8 cellular contexts compared by ENCODE assay signal in genomic region chr9:111599092-111599947, GRCh38. TPM values are rescaled to one million over a fixed set of nuclear protein-coding genes. Genes with fewer than 3 reads are reported as not detected.
DNase-seq lines count a peak whose midpoint lies in the region; ATAC-seq and TF ChIP-seq lines count a peak whose summit lies in the region.

TSS of gene PTGR1 (minus strand) at chr9:111599647. CDS start at chr9:111597422, 2,225 bp downstream.

- peaks cover 0 to 4% of the 10 kb centered on the region in 2 donors for H3K36me3 ChIP-seq in gastrocnemius medialis

- H3K27ac ChIP-seq in gastrocnemius medialis, result peak within 1 kb of the TSS; percentile 69 to 81 (median 78)

- H3K27me3 ChIP-seq in gastrocnemius medialis, result no peaks in the 10 kb centered on the region

- ATAC-seq in gastrocnemius medialis (peak; percentile 73 to 77), GM18517 (IDR thresholded peaks at IDR 0.05; ENCODE audit: unreplicated experiment) (no peak), HG03097 (IDR thresholded peaks at IDR 0.05; ENCODE audit: low FRiP score, unreplicated experiment) (no peak)

- H3K36me3 Mint-ChIP-seq in T-helper 1 cell treated with Interleukin-12 subunit alpha and Interleukin-12 subunit beta and Interleukin-4 antibody, amounts not matched to agents 30 μg/mL and 1 μg/mL, for 36 hours (ENCODE audit: low read depth), result no peaks in the 10 kb centered on the region

- H3K9me3 Mint-ChIP-seq in T-helper 1 cell treated with Interleukin-12 subunit alpha and Interleukin-12 subunit beta and Interleukin-4 antibody, amounts not matched to agents 30 μg/mL and 1 μg/mL, for 36 hours, result no peaks in the 10 kb centered on the region

- peaks cover 17% of the 10 kb centered on the region for H3K4me1 Mint-ChIP-seq in T-helper 1 cell treated with Interleukin-12 subunit alpha and Interleukin-12 subunit beta and Interleukin-4 antibody, amounts not matched to agents 30 μg/mL and 1 μg/mL, for 36 hours (ENCODE audit: low read depth)

- H3K27me3 Mint-ChIP-seq in T-helper 1 cell treated with Interleukin-12 subunit alpha and Interleukin-12 subunit beta and Interleukin-4 antibody, amounts not matched to agents 30 μg/mL and 1 μg/mL, for 36 hours (ENCODE audit: low read depth), result peaks cover 49% of the 10 kb centered on the region

- peak in 1 of 2 donors; percentile 12 for TF ChIP-seq POLR2A in gastrocnemius medialis (IDR thresholded peaks at IDR 0.05)

- DNase-seq in GM04504 (ENCODE audit: low read depth) (peak; percentile 66), HUDEP-2 (lab: John Stamatoyannopoulos, UW; ENCODE audit: unreplicated experiment in 76 of 76) (peak in 39 of 76 experiments; percentile 0 to 60 (median 21)), choroid plexus epithelial cell (ENCODE audit: low read depth) (peak; percentile 88), inferior parietal cortex (ENCODE audit: extremely low spot score) (peak; percentile 67), gastrocnemius medialis (peak; percentile 41 to 71)

- no peak within 1 kb of the TSS for H3K27ac Mint-ChIP-seq in T-helper 1 cell treated with Interleukin-12 subunit alpha and Interleukin-12 subunit beta and Interleukin-4 antibody, amounts not matched to agents 30 μg/mL and 1 μg/mL, for 36 hours

- TF ChIP-seq CTCF in choroid plexus epithelial cell (conservative IDR thresholded peaks at IDR 0.05; ENCODE audit: low read depth, low read length), result no peak
- no peak for TF ChIP-seq CTCF in gastrocnemius medialis (IDR thresholded peaks at IDR 0.05 in 4 of 5, conservative IDR thresholded peaks at IDR 0.05 in 1 of 5)

- in situ Hi-C loops in gastrocnemius medialis (cut with MboI; ENCODE audit: low sequenced_read_pairs in 4 of 4), result loop anchor here in 1 of 4 donors (25.0 kb wide), 1 partner anchor 488 kb away; no protein-coding TSS in a partner anchor

- peaks cover 0 to 9% of the 10 kb centered on the region in 2 donors for H3K4me1 ChIP-seq in gastrocnemius medialis

- intact Hi-C loops in gastrocnemius medialis (cut with DNase I; ENCODE audit: low total_unique reads), result loop anchor here (2.0 to 5.0 kb wide), 2 partner anchors 33 to 117 kb away; partner anchors contain the start of gene DNAJC25

- H3K4me3 ChIP-seq in choroid plexus epithelial cell (ENCODE audit: low read depth, low read length) (peak within 1 kb of the TSS; percentile 75), gastrocnemius medialis (peak within 1 kb of the TSS; percentile 66 to 89 (median 80))

- peak within 1 kb of the TSS; percentile 93 for H3K4me3 Mint-ChIP-seq in T-helper 1 cell treated with Interleukin-12 subunit alpha and Interleukin-12 subunit beta and Interleukin-4 antibody, amounts not matched to agents 30 μg/mL and 1 μg/mL, for 36 hours

- no peaks in the 10 kb centered on the region for H3K9me3 ChIP-seq in gastrocnemius medialis

RNA-seq across cellular contexts. Expression of gene PTGR1, which starts in this region (rescaled TPM):
- total RNA-seq in gastrocnemius medialis, result 10 to 100 TPM in 3 of 4 donors, 1 to 10 TPM in 1; 7.5 to 30.9 (median 16.8) TPM

Comparison
In these comparisons a context has a peak if more than half of its experiments do, and no peak if none do; other contexts are left out.
1. DNase-seq: peak in every context shown above with its lines; median percentile 88 in choroid plexus epithelial cell; 67 in inferior parietal cortex; 66 in GM04504; 56 in gastrocnemius medialis; 21 in HUDEP-2.
2. ATAC-seq: peak in gastrocnemius medialis (2 of 2); none in GM18517 (single experiment) and HG03097 (single experiment).